ENCODE assay signal across 1 cellular context in the genomic region with DNA sequence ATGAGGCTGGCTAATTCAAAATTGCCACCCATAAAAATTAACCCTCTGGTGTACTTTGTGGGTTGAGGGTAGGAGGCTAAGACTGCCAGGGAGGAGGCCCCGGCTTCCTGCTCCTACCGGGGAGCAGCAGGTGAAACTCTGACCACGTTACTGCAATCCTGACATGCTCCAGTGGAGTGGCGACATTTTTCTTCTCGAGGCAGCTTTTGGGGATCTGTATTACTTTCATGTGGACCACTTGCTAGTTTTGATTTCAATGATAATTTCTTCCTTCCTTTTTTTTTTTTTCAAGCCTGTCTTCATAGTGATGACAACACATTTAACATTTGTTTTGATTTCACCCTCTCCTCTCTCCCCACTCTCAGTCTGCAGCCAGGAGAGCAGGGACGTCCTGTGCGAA.
TF ChIP-seq lines count a peak whose summit lies in the region.

No MANE protein-coding gene starts in this region.

TF ChIP-seq in GM12878, 131 proteins besides CTCF, POLR2A, EP300 and RAD21 (continued from another document):
- TF ChIP-seq, protein P1, sequence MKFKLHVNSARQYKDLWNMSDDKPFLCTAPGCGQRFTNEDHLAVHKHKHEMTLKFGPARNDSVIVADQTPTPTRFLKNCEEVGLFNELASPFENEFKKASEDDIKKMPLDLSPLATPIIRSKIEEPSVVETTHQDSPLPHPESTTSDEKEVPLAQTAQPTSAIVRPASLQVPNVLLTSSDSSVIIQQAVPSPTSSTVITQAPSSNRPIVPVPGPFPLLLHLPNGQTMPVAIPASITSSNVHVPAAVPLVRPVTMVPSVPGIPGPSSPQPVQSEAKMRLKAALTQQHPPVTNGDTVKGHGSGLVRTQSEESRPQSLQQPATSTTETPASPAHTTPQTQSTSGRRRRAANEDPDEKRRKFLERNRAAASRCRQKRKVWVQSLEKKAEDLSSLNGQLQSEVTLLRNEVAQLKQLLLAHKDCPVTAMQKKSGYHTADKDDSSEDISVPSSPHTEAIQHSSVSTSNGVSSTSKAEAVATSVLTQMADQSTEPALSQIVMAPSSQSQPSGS (IDR thresholded peaks at IDR 0.05; ENCODE audit: low read length), result 0 out of 2 replicates have a peak, but pooled peaks have one; percentile 15
- TF ChIP-seq ATF7 (IDR thresholded peaks at IDR 0.05; ENCODE audit: low read depth), result 0 out of 2 replicates have a peak, but pooled peaks have one; percentile 35
- TF ChIP-seq YY1 (IDR thresholded peaks at IDR 0.05; ENCODE audit: low read depth, low read length), result peak; percentile 68; the same call in 1 of the 2 replicates
- peak; percentile 23; the same call in 1 of the 2 replicates for TF ChIP-seq TCF12 (IDR thresholded peaks at IDR 0.05; ENCODE audit: low read depth, low read length)
- peak; percentile 55 to 68 for TF ChIP-seq IKZF2 (IDR thresholded peaks at IDR 0.05)
- no peak for TF ChIP-seq NR2C1 (IDR thresholded peaks at IDR 0.05)
- TF ChIP-seq BCL11A (IDR thresholded peaks at IDR 0.05; ENCODE audit: low read depth, low read length), result peak; percentile 31; the same call in 1 of the 2 replicates
- TF ChIP-seq CBX3 (IDR thresholded peaks at IDR 0.05; ENCODE audit: borderline replicate concordance, low read depth), result no peak
- TF ChIP-seq ZNF384 (IDR thresholded peaks at IDR 0.05; ENCODE audit: borderline replicate concordance, low read depth, low read length), result peak; percentile 53; the same call in 1 of the 2 replicates
- no peak for TF ChIP-seq FOS (IDR thresholded peaks at IDR 0.05; ENCODE audit: borderline replicate concordance, extremely low read depth, insufficient read length)
- TF ChIP-seq PAX5 (IDR thresholded peaks at IDR 0.05; ENCODE audit: borderline replicate concordance, low read depth, low read length), result peak; percentile 33; the same call in 1 of the 2 replicates
- TF ChIP-seq NFIC (IDR thresholded peaks at IDR 0.05; ENCODE audit: low read depth, low read length), result 0 out of 2 replicates have a peak, but pooled peaks have one; percentile 37
- TF ChIP-seq KAT2A (conservative IDR thresholded peaks at IDR 0.05; ENCODE audit: control insufficient read depth, low read depth, low read length), result no peak
TF ChIP-seq in GM12878: peak in this region for 16.
